In the genomic region with DNA sequence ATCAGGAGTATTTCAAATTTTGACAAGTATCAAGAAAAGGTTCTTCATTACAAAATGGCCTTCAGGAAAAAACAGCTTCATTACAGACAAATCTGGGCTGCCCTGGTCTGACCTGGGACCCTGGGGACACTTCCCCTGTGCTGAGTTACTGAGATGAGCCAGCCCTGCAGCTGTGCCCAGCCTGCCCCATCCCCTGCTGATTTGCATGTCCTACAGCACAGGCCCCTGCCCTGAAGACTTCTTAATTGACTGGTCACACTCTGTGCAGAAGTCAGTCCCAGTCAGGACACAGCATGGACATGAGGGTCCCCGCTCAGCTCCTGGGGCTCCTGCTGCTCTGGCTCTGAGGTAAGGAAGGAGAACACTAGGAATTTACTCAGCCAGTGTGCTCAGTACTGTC, we compare ENCODE assay signal across 25 cellular contexts.
A peak's percentile ranks its signal among the peaks of the same experiment; 100 is the strongest.
DNase-seq lines count a peak whose midpoint lies in the region; ATAC-seq and TF ChIP-seq lines count a peak whose summit lies in the region.
"Had no signal": no experiment of that assay in that cellular context is flagged by ENCODE, and none has a peak within 500 bp of the region (broad histone marks: within the 10 kb centered on the region; RNA-seq: fewer than 3 reads in every experiment).

No MANE protein-coding gene starts in this region.

- CTCF ChIA-PET in activated CD8-positive, alpha-beta memory T cell treated with anti-CD3 and anti-CD28 coated beads, Interleukin-2, amount 10 ng/mL, durations not matched to agents 7 days and 5 days (lab: Charles Lee), result no interaction called here

- H3K36me3 ChIP-seq in Peyer's patch (no peaks in the 10 kb centered on the region), adrenal gland (replicated peaks in 1 of 2) (no peaks in the 10 kb centered on the region), vagina (no peaks in the 10 kb centered on the region)
- H3K36me3 ChIP-seq: BE2C, HAP-1 had no signal

- peaks cover 66% of the 10 kb centered on the region for H3K27me3 Mint-ChIP-seq in activated CD8-positive, alpha-beta memory T cell treated with anti-CD3 and anti-CD28 coated beads, Interleukin-2, amount 10 ng/mL, durations not matched to agents 7 days and 5 days
- peaks cover 4% of the 10 kb centered on the region for H3K27me3 Mint-ChIP-seq in memory B cell
- no peaks in the 10 kb centered on the region for H3K27me3 Mint-ChIP-seq in stimulated activated memory B cell treated with anti-CD40 and anti-IgM and Interleukin-4, amounts not matched to agents 10 μg/mL and 1 μg/mL and 100 μg/mL, for 72 hours

- DNase-seq in activated CD8-positive, alpha-beta memory T cell treated with anti-CD3 and anti-CD28 coated beads, Interleukin-2, amount 10 ng/mL, durations not matched to agents 7 days and 5 days, result peak; percentile 18
- no peak for DNase-seq in activated CD8-positive, alpha-beta memory T cell treated with anti-CD3 and anti-CD28 coated beads, Interleukin-2, amount 50 U/mL, for 4 hours
- DNase-seq in Peyer's patch (peak in 2 of 3 donors; percentile 58 to 65), memory B cell (ENCODE audit: low spot score in 2 of 2) (no peak), adrenal gland (no peak), vagina (ENCODE audit: extremely low spot score in 2 of 2) (no peak)
- DNase-seq: BE2C; CD4-positive, CD25-positive, alpha-beta regulatory T cell; DMS153; DND-41; GOT3; NCI-H1092 treated with DMSO at 0.1 percent for 48 hours; NCI-H1436; NCI-H187; NCI-H2171 treated with DMSO at 0.1 percent for 48 hours; NCI-H524 treated with DMSO at 0.1 percent for 48 hours; NCI-H774; RPMI8226; SHP77 had no signal

- no peak for ATAC-seq in activated CD8-positive, alpha-beta memory T cell treated with anti-CD3 and anti-CD28 coated beads, Interleukin-2, amount 10 ng/mL, durations not matched to agents 7 days and 5 days
- no peak for ATAC-seq in memory B cell (ENCODE audit: low read depth)
- peak; percentile 61 for ATAC-seq in stimulated activated memory B cell treated with anti-CD40 and anti-IgM and Interleukin-4, amounts not matched to agents 10 μg/mL and 1 μg/mL and 100 μg/mL, for 72 hours
- no peak for ATAC-seq in GM19463 (IDR thresholded peaks at IDR 0.05; ENCODE audit: unreplicated experiment)

- H3K36me3 Mint-ChIP-seq in activated CD8-positive, alpha-beta memory T cell treated with anti-CD3 and anti-CD28 coated beads, Interleukin-2, amount 10 ng/mL, durations not matched to agents 7 days and 5 days, result no peaks in the 10 kb centered on the region
- no peaks in the 10 kb centered on the region for H3K36me3 Mint-ChIP-seq in memory B cell
- no peaks in the 10 kb centered on the region for H3K36me3 Mint-ChIP-seq in stimulated activated memory B cell treated with anti-CD40 and anti-IgM and Interleukin-4, amounts not matched to agents 10 μg/mL and 1 μg/mL and 100 μg/mL, for 72 hours
- H3K36me3 Mint-ChIP-seq: CD4-positive, CD25-positive, alpha-beta regulatory T cell had no signal

- TF ChIP-seq CTCF in Peyer's patch (IDR thresholded peaks at IDR 0.05), result no peak
- TF ChIP-seq CTCF in adrenal gland (IDR thresholded peaks at IDR 0.05), result no peak
- TF ChIP-seq CTCF in vagina (IDR thresholded peaks at IDR 0.05), result no peak

- H3K4me3 ChIP-seq in Peyer's patch (no peak overlapping the region), adrenal gland (no peak overlapping the region), vagina (no peak overlapping the region)
- H3K4me3 ChIP-seq: HAP-1, PC-9 had no signal

- TF ChIP-seq POLR2A in Peyer's patch (IDR thresholded peaks at IDR 0.05), result no peak
- TF ChIP-seq POLR2A in adrenal gland (IDR thresholded peaks at IDR 0.05), result no peak
- TF ChIP-seq POLR2A in vagina (IDR thresholded peaks at IDR 0.05), result no peak

- H3K9me3 ChIP-seq in Peyer's patch, result no peaks in the 10 kb centered on the region
- no peaks in the 10 kb centered on the region for H3K9me3 ChIP-seq in adrenal gland (replicated peaks in 1 of 3)
- no peaks in the 10 kb centered on the region for H3K9me3 ChIP-seq in vagina
- H3K9me3 ChIP-seq: BE2C, HAP-1 had no signal

- no peaks in the 10 kb centered on the region for H3K4me1 Mint-ChIP-seq in activated CD8-positive, alpha-beta memory T cell treated with anti-CD3 and anti-CD28 coated beads, Interleukin-2, amount 10 ng/mL, durations not matched to agents 7 days and 5 days
- H3K4me1 Mint-ChIP-seq in memory B cell, result peaks cover 24% of the 10 kb centered on the region
- peaks cover 28% of the 10 kb centered on the region for H3K4me1 Mint-ChIP-seq in stimulated activated memory B cell treated with anti-CD40 and anti-IgM and Interleukin-4, amounts not matched to agents 10 μg/mL and 1 μg/mL and 100 μg/mL, for 72 hours
- H3K4me1 Mint-ChIP-seq: CD4-positive, CD25-positive, alpha-beta regulatory T cell had no signal

- WGBS in adrenal gland, 4 donors, result 77 to 89% (median 89%) methylated on average over 1 of the region's 1 CpG; no CpG with 5 or more reads in 1 of the 4 donors

- intact Hi-C loops in adrenal gland (cut with DNase I) (no loop called here), vagina (cut with DNase I) (no loop called here)

- H3K27ac ChIP-seq in Peyer's patch (no peak overlapping the region), adrenal gland (no peak overlapping the region), vagina (no peak overlapping the region)
- H3K27ac ChIP-seq: 22Rv1, HL-60, PC-9 had no signal

- H3K4me3 Mint-ChIP-seq in activated CD8-positive, alpha-beta memory T cell treated with anti-CD3 and anti-CD28 coated beads, Interleukin-2, amount 10 ng/mL, durations not matched to agents 7 days and 5 days, result no peak overlapping the region
- H3K4me3 Mint-ChIP-seq in memory B cell, result peak overlapping the region; percentile 53
- no peak overlapping the region for H3K4me3 Mint-ChIP-seq in stimulated activated memory B cell treated with anti-CD40 and anti-IgM and Interleukin-4, amounts not matched to agents 10 μg/mL and 1 μg/mL and 100 μg/mL, for 72 hours
- H3K4me3 Mint-ChIP-seq: CD4-positive, CD25-positive, alpha-beta regulatory T cell had no signal

- no peak overlapping the region for H3K27ac Mint-ChIP-seq in activated CD8-positive, alpha-beta memory T cell treated with anti-CD3 and anti-CD28 coated beads, Interleukin-2, amount 10 ng/mL, durations not matched to agents 7 days and 5 days
- H3K27ac Mint-ChIP-seq in memory B cell, result no peak overlapping the region
- H3K27ac Mint-ChIP-seq in stimulated activated memory B cell treated with anti-CD40 and anti-IgM and Interleukin-4, amounts not matched to agents 10 μg/mL and 1 μg/mL and 100 μg/mL, for 72 hours, result peak overlapping the region; percentile 15
- H3K27ac Mint-ChIP-seq: CD4-positive, CD25-positive, alpha-beta regulatory T cell had no signal

- no peaks in the 10 kb centered on the region for H3K9me3 Mint-ChIP-seq in activated CD8-positive, alpha-beta memory T cell treated with anti-CD3 and anti-CD28 coated beads, Interleukin-2, amount 10 ng/mL, durations not matched to agents 7 days and 5 days (ENCODE audit: low read depth)
- no peaks in the 10 kb centered on the region for H3K9me3 Mint-ChIP-seq in memory B cell
- H3K9me3 Mint-ChIP-seq in stimulated activated memory B cell treated with anti-CD40 and anti-IgM and Interleukin-4, amounts not matched to agents 10 μg/mL and 1 μg/mL and 100 μg/mL, for 72 hours, result no peaks in the 10 kb centered on the region

- H3K4me1 ChIP-seq in Peyer's patch (no peaks in the 10 kb centered on the region), adrenal gland (replicated peaks in 1 of 2) (no peaks in the 10 kb centered on the region), vagina (no peaks in the 10 kb centered on the region)
- H3K4me1 ChIP-seq: BE2C, HAP-1 had no signal

- H3K27me3 ChIP-seq in Peyer's patch (no peaks in the 10 kb centered on the region), adrenal gland (no peaks in the 10 kb centered on the region), vagina (no peaks in the 10 kb centered on the region)
- H3K27me3 ChIP-seq: BE2C had no signal

Comparison
In these comparisons a context has a peak if more than half of its experiments do, and no peak if none do; other contexts are left out.
1. DNase-seq: peak in activated CD8-positive, alpha-beta memory T cell treated with anti-CD3 and anti-CD28 coated beads, Interleukin-2, amount 10 ng/mL, durations not matched to agents 7 days and 5 days (single experiment) and Peyer's patch (2 of 3); none in activated CD8-positive, alpha-beta memory T cell treated with anti-CD3 and anti-CD28 coated beads, Interleukin-2, amount 50 U/mL, for 4 hours (single experiment), memory B cell (0 of 2), adrenal gland (0 of 7) and vagina (0 of 2).